In genomic region chr5:176538505-176538806, GRCh38 we compare ENCODE assay signal across 8 cellular contexts.
DNase-seq lines count a peak whose midpoint lies in the region; ATAC-seq and TF ChIP-seq lines count a peak whose summit lies in the region.

No MANE protein-coding gene starts in this region.

- H3K4me1 Mint-ChIP-seq in T-helper 1 cell treated with Interleukin-12 subunit alpha and Interleukin-12 subunit beta and Interleukin-4 antibody, amounts not matched to agents 30 μg/mL and 1 μg/mL, for 36 hours (ENCODE audit: low read depth): peaks cover 63% of the 10 kb centered on the region
- peaks cover 47 to 57% of the 10 kb centered on the region in 2 donors for H3K4me1 Mint-ChIP-seq in stimulated activated naive B cell treated with anti-CD40 and anti-IgM and Interleukin-4, amounts not matched to agents 10 μg/mL and 1 μg/mL and 100 μg/mL, for 72 hours

- H3K27ac Mint-ChIP-seq in T-helper 1 cell treated with Interleukin-12 subunit alpha and Interleukin-12 subunit beta and Interleukin-4 antibody, amounts not matched to agents 30 μg/mL and 1 μg/mL, for 36 hours: peak overlapping the region; percentile 97
- H3K27ac Mint-ChIP-seq in stimulated activated naive B cell treated with anti-CD40 and anti-IgM and Interleukin-4, amounts not matched to agents 10 μg/mL and 1 μg/mL and 100 μg/mL, for 72 hours: peak overlapping the region; percentile 98

- H3K4me3 ChIP-seq in iPS-11a (ENCODE audit: low read depth, low read length): peak overlapping the region; percentile 24

- TF ChIP-seq CTCF in VCaP (conservative IDR thresholded peaks at IDR 0.05): peak; percentile 44; the same call in 1 of the 2 replicates

- peak overlapping the region; percentile 99 for H3K4me3 Mint-ChIP-seq in T-helper 1 cell treated with Interleukin-12 subunit alpha and Interleukin-12 subunit beta and Interleukin-4 antibody, amounts not matched to agents 30 μg/mL and 1 μg/mL, for 36 hours
- no peak overlapping the region for H3K4me3 Mint-ChIP-seq in stimulated activated naive B cell treated with anti-CD40 and anti-IgM and Interleukin-4, amounts not matched to agents 10 μg/mL and 1 μg/mL and 100 μg/mL, for 72 hours

- ATAC-seq in stimulated activated naive B cell treated with anti-CD40 and anti-IgM and Interleukin-4, amounts not matched to agents 10 μg/mL and 1 μg/mL and 100 μg/mL, for 72 hours (replicated peaks): no peak

- peak overlapping the region; percentile 99 for H3K27ac ChIP-seq in VCaP

- H3K36me3 Mint-ChIP-seq in T-helper 1 cell treated with Interleukin-12 subunit alpha and Interleukin-12 subunit beta and Interleukin-4 antibody, amounts not matched to agents 30 μg/mL and 1 μg/mL, for 36 hours (ENCODE audit: low read depth): peaks cover 23% of the 10 kb centered on the region
- H3K36me3 Mint-ChIP-seq in stimulated activated naive B cell treated with anti-CD40 and anti-IgM and Interleukin-4, amounts not matched to agents 10 μg/mL and 1 μg/mL and 100 μg/mL, for 72 hours: peaks cover 2 to 3% of the 10 kb centered on the region in 2 donors

- no peaks in the 10 kb centered on the region for H3K27me3 Mint-ChIP-seq in T-helper 1 cell treated with Interleukin-12 subunit alpha and Interleukin-12 subunit beta and Interleukin-4 antibody, amounts not matched to agents 30 μg/mL and 1 μg/mL, for 36 hours (ENCODE audit: low read depth)
- H3K27me3 Mint-ChIP-seq in stimulated activated naive B cell treated with anti-CD40 and anti-IgM and Interleukin-4, amounts not matched to agents 10 μg/mL and 1 μg/mL and 100 μg/mL, for 72 hours: no peaks in the 10 kb centered on the region

- no peaks in the 10 kb centered on the region for H3K9me3 Mint-ChIP-seq in T-helper 1 cell treated with Interleukin-12 subunit alpha and Interleukin-12 subunit beta and Interleukin-4 antibody, amounts not matched to agents 30 μg/mL and 1 μg/mL, for 36 hours
- H3K9me3 Mint-ChIP-seq in stimulated activated naive B cell treated with anti-CD40 and anti-IgM and Interleukin-4, amounts not matched to agents 10 μg/mL and 1 μg/mL and 100 μg/mL, for 72 hours: no peaks in the 10 kb centered on the region

- DNase-seq in T-helper 1 cell: no peak
- DNase-seq in stimulated activated naive B cell treated with anti-CD40 and anti-IgM and Interleukin-4, amounts not matched to agents 10 μg/mL and 1 μg/mL and 100 μg/mL, for 72 hours: no peak
- no peak for DNase-seq in GDM1 (lab: John Stamatoyannopoulos, UW)
- DNase-seq in stimulated activated CD8-positive, alpha-beta memory T cell treated with anti-CD3 and anti-CD28 coated beads, Interleukin-4, amount 100 ng/mL, for 48 hours: no peak
- DNase-seq in activated CD4-positive, alpha-beta T cell treated with anti-CD3 and anti-CD28 coated beads, Interleukin-2, amount 50 U/mL, for 1 hour: no peak
